22 cellular contexts compared by ENCODE assay signal in genomic region chr4:176226736-176227135, GRCh38. TPM values are rescaled to one million over a fixed set of nuclear protein-coding genes. Genes with fewer than 3 reads are reported as not detected.
DNase-seq lines count a peak whose midpoint lies in the region; ATAC-seq and TF ChIP-seq lines count a peak whose summit lies in the region.
"Had no signal": no experiment of that assay in that cellular context is flagged by ENCODE, and none has a peak within 500 bp of the region (broad histone marks: within the 10 kb centered on the region; RNA-seq: fewer than 3 reads in every experiment).

No MANE protein-coding gene starts in this region.

- no peaks in the 10 kb centered on the region for H3K9me3 ChIP-seq in psoas muscle
- H3K9me3 ChIP-seq in BE2C, result no peaks in the 10 kb centered on the region
- H3K9me3 ChIP-seq: HAP-1, MG63, Peyer's patch, SJCRH30 had no signal

- H3K27me3 ChIP-seq in psoas muscle (ENCODE audit: insufficient read depth in 3 of 3, low read length in 2 of 3) (no peaks in the 10 kb centered on the region), BE2C (no peaks in the 10 kb centered on the region)
- H3K27me3 ChIP-seq: MG63, Peyer's patch, SJCRH30 had no signal

- ATAC-seq in psoas muscle, result peak; percentile 29 to 53 (median 40)

- TF ChIP-seq CTCF in AG10803 (conservative IDR thresholded peaks at IDR 0.05; ENCODE audit: low read length) (no peak), psoas muscle (IDR thresholded peaks at IDR 0.05) (no peak), BE2C (IDR thresholded peaks at IDR 0.05; ENCODE audit: low read depth, low read length) (no peak)

- intact Hi-C loops in psoas muscle (cut with DNase I), result no loop called here

- 32 to 89% (median 51%) methylated on average over 5 of the region's 5 CpGs for WGBS in psoas muscle, 3 donors

- H3K4me1 ChIP-seq in psoas muscle (peaks cover 56% of the 10 kb centered on the region), BE2C (no peaks in the 10 kb centered on the region)
- H3K4me1 ChIP-seq: HAP-1, Peyer's patch had no signal

- peaks cover 3 to 75% of the 10 kb centered on the region in 2 donors for H3K36me3 ChIP-seq in psoas muscle (ENCODE audit: insufficient read depth in 1 of 2, low read depth in 1 of 2)
- H3K36me3 ChIP-seq in BE2C, result no peaks in the 10 kb centered on the region
- H3K36me3 ChIP-seq: HAP-1, MG63, Peyer's patch, SJCRH30 had no signal

- DNase-seq in AG10803 (ENCODE audit: low read depth) (peak; percentile 6), M059J (ENCODE audit: low read depth) (peak; percentile 66), fibroblast of peridontal ligament (ENCODE audit: extremely low read depth) (peak; percentile 28), psoas muscle (no peak), medulla oblongata (ENCODE audit: extremely low spot score) (no peak), BE2C (no peak), dermis blood vessel endothelial cell (no peak)
- no peak for DNase-seq in stimulated activated CD4-positive, alpha-beta T cell treated with anti-CD3 and anti-CD28 coated beads, Interleukin-1b, Interleukin-23, amount 100 ng/mL, for 48 hours
- DNase-seq: CD4-positive, CD25-positive, alpha-beta regulatory T cell; DMS79 treated with DMSO at 0.1 percent for 48 hours; GM23248; Kasumi-1; MG63; NCI-H1417; NCI-H187; NCI-H2227 treated with DMSO at 0.1 percent for 48 hours; NCI-H510A treated with DMSO at 0.1 percent for 48 hours; NCI-H748 treated with DMSO at 0.1 percent for 48 hours; Peyer's patch had no signal

- H3K27ac ChIP-seq in psoas muscle, result peak overlapping the region; percentile 95
- H3K27ac ChIP-seq: GM23248, Peyer's patch, SJCRH30 had no signal

- H3K4me3 ChIP-seq in AG10803 (ENCODE audit: low read length), result no peak overlapping the region
- no peak overlapping the region for H3K4me3 ChIP-seq in psoas muscle
- no peak overlapping the region for H3K4me3 ChIP-seq in BE2C (ENCODE audit: low read depth, low read length)
- H3K4me3 ChIP-seq: GM23248, HAP-1, MG63, Peyer's patch, SJCRH30 had no signal

RNA-seq across cellular contexts. Expression of gene SPATA4, which starts 31.4 kb away (rescaled TPM):
- 0.12 TPM in 1 of 2 replicates, not detected in the other for total RNA-seq in M059J (2014; rRNA removed; shearing (Covaris generic))
- total RNA-seq in psoas muscle, result 1 to 10 TPM in 2 of 4 donors, under 1 TPM in 2; 0.38 to 1.7 (median 0.74) TPM
- 1 to 10 TPM in 1 of 3 donors, under 1 TPM in 2; 0.08 to 1.2 (median 0.75) TPM for polyA plus RNA-seq in psoas muscle
- polyA plus RNA-seq in BE2C (2012; ENCODE audit: insufficient read depth, insufficient read length, low read depth), result not detected
- total RNA-seq in dermis blood vessel endothelial cell, result not detected in 2 replicates
- total RNA-seq: A172; CD4-positive, CD25-positive, alpha-beta regulatory T cell; GM23248; Peyer's patch had no signal
- polyA plus RNA-seq: CD4-positive, CD25-positive, alpha-beta regulatory T cell had no signal

RNA-seq across cellular contexts. Expression of gene ASB5, which starts 42.3 kb away (rescaled TPM):
- total RNA-seq in M059J (2014; rRNA removed; shearing (Covaris generic)), result 0.57 TPM in 1 of 2 replicates, not detected in the other
- total RNA-seq in psoas muscle (100 to 1,000 TPM; 247 to 661 (median 465) TPM), dermis blood vessel endothelial cell (not detected in 2 replicates)
- 1,000 to 10,000 TPM in 1 of 3 donors, 100 to 1,000 TPM in 2; 456 to 1,213 (median 601) TPM for polyA plus RNA-seq in psoas muscle
- not detected for polyA plus RNA-seq in BE2C (2012; ENCODE audit: insufficient read depth, insufficient read length, low read depth)
- total RNA-seq: CD4-positive, CD25-positive, alpha-beta regulatory T cell; GM23248; Peyer's patch had no signal
- polyA plus RNA-seq: CD4-positive, CD25-positive, alpha-beta regulatory T cell; GM23248 had no signal

Comparison
In these comparisons a context has a peak if more than half of its experiments do, and no peak if none do; other contexts are left out.
1. DNase-seq: peak in AG10803 (single experiment), M059J (single experiment) and fibroblast of peridontal ligament (single experiment); none in psoas muscle (0 of 2), stimulated activated CD4-positive, alpha-beta T cell treated with anti-CD3 and anti-CD28 coated beads, Interleukin-1b, Interleukin-23, amount 100 ng/mL, for 48 hours (single experiment), medulla oblongata (single experiment), BE2C (single experiment) and dermis blood vessel endothelial cell (single experiment).
2. RNA of gene ASB5, which starts 42.3 kb away (total RNA-seq): 247 to 661 TPM in psoas muscle; 0.57 TPM in M059J and not detected in dermis blood vessel endothelial cell; every median in the first group is over 100 times any median in the second.